Comparison of ENCODE assay signal across 1 cellular context in the genomic region with DNA sequence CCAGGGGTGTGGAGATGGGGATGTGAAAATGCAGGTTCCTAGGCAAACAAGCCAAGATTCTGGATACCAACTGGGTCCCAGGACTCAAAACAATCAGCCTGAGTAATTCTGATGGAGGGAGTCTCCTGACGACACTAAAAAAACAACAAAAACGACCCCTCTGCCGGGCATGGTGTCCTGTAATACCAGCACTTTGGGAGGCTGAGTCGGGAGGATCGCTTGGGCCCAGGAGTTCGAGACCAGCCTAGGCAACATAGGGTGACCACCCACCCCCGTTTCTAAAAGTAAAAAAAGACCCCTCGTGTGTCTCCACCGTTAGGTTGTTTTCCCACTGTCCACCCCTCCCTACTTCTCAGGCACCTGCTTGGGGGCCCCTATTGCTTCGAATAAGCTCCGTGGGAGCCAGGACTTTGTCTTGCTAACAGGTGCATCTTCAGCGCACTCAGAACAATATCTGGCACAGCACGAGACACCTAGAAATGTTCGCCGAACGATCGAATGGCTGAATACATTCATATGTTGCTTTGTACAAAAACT.
TF ChIP-seq lines count a peak whose summit lies in the region.

No MANE protein-coding gene starts in this region.

TF ChIP-seq in HepG2, 621 proteins besides CTCF, POLR2A, EP300 and RAD21 (continued from another document and continues in another):
- TF ChIP-seq, protein P1, sequence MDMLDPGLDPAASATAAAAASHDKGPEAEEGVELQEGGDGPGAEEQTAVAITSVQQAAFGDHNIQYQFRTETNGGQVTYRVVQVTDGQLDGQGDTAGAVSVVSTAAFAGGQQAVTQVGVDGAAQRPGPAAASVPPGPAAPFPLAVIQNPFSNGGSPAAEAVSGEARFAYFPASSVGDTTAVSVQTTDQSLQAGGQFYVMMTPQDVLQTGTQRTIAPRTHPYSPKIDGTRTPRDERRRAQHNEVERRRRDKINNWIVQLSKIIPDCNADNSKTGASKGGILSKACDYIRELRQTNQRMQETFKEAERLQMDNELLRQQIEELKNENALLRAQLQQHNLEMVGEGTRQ (IDR thresholded peaks at IDR 0.05; ENCODE audit: low read depth, low read length), result no peak
- TF ChIP-seq, protein P1 (CRISPR knock-in tag; IDR thresholded peaks at IDR 0.05; ENCODE audit: borderline replicate concordance), result no peak
- no peak for TF ChIP-seq CBFB (CRISPR knock-in tag; IDR thresholded peaks at IDR 0.05)
- TF ChIP-seq MIXL1 (CRISPR knock-in tag; IDR thresholded peaks at IDR 0.05), result no peak
- no peak for TF ChIP-seq TEAD3 (CRISPR knock-in tag; optimal IDR thresholded peaks at IDR 0.05; ENCODE audit: borderline replicate concordance)
- TF ChIP-seq ZFP37 (CRISPR knock-in tag; IDR thresholded peaks at IDR 0.05; ENCODE audit: borderline replicate concordance), result no peak
- no peak for TF ChIP-seq NFKB2 (CRISPR knock-in tag; IDR thresholded peaks at IDR 0.05; ENCODE audit: borderline replicate concordance)
- TF ChIP-seq, protein P2, sequence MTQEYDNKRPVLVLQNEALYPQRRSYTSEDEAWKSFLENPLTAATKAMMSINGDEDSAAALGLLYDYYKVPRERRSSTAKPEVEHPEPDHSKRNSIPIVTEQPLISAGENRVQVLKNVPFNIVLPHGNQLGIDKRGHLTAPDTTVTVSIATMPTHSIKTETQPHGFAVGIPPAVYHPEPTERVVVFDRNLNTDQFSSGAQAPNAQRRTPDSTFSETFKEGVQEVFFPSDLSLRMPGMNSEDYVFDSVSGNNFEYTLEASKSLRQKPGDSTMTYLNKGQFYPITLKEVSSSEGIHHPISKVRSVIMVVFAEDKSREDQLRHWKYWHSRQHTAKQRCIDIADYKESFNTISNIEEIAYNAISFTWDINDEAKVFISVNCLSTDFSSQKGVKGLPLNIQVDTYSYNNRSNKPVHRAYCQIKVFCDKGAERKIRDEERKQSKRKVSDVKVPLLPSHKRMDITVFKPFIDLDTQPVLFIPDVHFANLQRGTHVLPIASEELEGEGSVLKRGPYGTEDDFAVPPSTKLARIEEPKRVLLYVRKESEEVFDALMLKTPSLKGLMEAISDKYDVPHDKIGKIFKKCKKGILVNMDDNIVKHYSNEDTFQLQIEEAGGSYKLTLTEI (CRISPR knock-in tag; conservative IDR thresholded peaks at IDR 0.05), result no peak
- no peak for TF ChIP-seq SETDB1 (CRISPR knock-in tag; IDR thresholded peaks at IDR 0.05; ENCODE audit: borderline replicate concordance)
- 0 out of 2 replicates have a peak, but pooled peaks have one; percentile 13 for TF ChIP-seq ZNF605 (CRISPR knock-in tag; IDR thresholded peaks at IDR 0.05)
- no peak for TF ChIP-seq ZNF234 (CRISPR knock-in tag; conservative IDR thresholded peaks at IDR 0.05)
- TF ChIP-seq, protein P3, sequence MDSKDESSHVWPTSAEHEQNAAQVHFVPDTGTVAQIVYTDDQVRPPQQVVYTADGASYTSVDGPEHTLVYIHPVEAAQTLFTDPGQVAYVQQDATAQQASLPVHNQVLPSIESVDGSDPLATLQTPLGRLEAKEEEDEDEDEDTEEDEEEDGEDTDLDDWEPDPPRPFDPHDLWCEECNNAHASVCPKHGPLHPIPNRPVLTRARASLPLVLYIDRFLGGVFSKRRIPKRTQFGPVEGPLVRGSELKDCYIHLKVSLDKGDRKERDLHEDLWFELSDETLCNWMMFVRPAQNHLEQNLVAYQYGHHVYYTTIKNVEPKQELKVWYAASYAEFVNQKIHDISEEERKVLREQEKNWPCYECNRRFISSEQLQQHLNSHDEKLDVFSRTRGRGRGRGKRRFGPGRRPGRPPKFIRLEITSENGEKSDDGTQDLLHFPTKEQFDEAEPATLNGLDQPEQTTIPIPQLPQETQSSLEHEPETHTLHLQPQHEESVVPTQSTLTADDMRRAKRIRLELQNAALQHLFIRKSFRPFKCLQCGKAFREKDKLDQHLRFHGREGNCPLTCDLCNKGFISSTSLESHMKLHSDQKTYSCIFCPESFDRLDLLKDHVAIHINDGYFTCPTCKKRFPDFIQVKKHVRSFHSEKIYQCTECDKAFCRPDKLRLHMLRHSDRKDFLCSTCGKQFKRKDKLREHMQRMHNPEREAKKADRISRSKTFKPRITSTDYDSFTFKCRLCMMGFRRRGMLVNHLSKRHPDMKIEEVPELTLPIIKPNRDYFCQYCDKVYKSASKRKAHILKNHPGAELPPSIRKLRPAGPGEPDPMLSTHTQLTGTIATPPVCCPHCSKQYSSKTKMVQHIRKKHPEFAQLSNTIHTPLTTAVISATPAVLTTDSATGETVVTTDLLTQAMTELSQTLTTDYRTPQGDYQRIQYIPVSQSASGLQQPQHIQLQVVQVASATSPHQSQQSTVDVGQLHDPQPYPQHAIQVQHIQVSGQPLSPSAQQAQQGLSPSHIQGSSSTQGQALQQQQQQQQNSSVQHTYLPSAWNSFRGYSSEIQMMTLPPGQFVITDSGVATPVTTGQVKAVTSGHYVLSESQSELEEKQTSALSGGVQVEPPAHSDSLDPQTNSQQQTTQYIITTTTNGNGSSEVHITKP (CRISPR knock-in tag; IDR thresholded peaks at IDR 0.05; ENCODE audit: low read depth), result 0 out of 2 replicates have a peak, but pooled peaks have one; percentile 16
- no peak for TF ChIP-seq DNMT3B (CRISPR knock-in tag; conservative IDR thresholded peaks at IDR 0.05)
- TF ChIP-seq MAFG (CRISPR knock-in tag; IDR thresholded peaks at IDR 0.05), result no peak
- TF ChIP-seq ZMYM2 (CRISPR knock-in tag; IDR thresholded peaks at IDR 0.05), result peak; percentile 61; the same call in 1 of the 2 replicates
- TF ChIP-seq HOMEZ (CRISPR knock-in tag; IDR thresholded peaks at IDR 0.05; ENCODE audit: low read depth), result no peak
- TF ChIP-seq THAP11 (CRISPR knock-in tag; IDR thresholded peaks at IDR 0.05), result no peak
- 0 out of 2 replicates have a peak, but pooled peaks have one; percentile 20 for TF ChIP-seq ZSCAN29 (CRISPR knock-in tag; conservative IDR thresholded peaks at IDR 0.05)
- TF ChIP-seq ZBTB40 (IDR thresholded peaks at IDR 0.05), result no peak
- TF ChIP-seq ZBTB40 (CRISPR knock-in tag; IDR thresholded peaks at IDR 0.05), result no peak
- TF ChIP-seq, protein P4, sequence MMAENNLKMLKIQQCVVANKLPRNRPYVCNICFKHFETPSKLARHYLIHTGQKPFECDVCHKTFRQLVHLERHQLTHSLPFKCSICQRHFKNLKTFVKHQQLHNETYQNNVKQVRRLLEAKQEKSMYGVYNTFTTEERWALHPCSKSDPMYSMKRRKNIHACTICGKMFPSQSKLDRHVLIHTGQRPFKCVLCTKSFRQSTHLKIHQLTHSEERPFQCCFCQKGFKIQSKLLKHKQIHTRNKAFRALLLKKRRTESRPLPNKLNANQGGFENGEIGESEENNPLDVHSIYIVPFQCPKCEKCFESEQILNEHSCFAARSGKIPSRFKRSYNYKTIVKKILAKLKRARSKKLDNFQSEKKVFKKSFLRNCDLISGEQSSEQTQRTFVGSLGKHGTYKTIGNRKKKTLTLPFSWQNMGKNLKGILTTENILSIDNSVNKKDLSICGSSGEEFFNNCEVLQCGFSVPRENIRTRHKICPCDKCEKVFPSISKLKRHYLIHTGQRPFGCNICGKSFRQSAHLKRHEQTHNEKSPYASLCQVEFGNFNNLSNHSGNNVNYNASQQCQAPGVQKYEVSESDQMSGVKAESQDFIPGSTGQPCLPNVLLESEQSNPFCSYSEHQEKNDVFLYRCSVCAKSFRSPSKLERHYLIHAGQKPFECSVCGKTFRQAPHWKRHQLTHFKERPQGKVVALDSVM (CRISPR knock-in tag; IDR thresholded peaks at IDR 0.05), result peak; percentile 88
- no peak for TF ChIP-seq ZNF572 (CRISPR knock-in tag; IDR thresholded peaks at IDR 0.05)
- no peak for TF ChIP-seq SIX4 (CRISPR knock-in tag; IDR thresholded peaks at IDR 0.05)
- TF ChIP-seq, protein P5, sequence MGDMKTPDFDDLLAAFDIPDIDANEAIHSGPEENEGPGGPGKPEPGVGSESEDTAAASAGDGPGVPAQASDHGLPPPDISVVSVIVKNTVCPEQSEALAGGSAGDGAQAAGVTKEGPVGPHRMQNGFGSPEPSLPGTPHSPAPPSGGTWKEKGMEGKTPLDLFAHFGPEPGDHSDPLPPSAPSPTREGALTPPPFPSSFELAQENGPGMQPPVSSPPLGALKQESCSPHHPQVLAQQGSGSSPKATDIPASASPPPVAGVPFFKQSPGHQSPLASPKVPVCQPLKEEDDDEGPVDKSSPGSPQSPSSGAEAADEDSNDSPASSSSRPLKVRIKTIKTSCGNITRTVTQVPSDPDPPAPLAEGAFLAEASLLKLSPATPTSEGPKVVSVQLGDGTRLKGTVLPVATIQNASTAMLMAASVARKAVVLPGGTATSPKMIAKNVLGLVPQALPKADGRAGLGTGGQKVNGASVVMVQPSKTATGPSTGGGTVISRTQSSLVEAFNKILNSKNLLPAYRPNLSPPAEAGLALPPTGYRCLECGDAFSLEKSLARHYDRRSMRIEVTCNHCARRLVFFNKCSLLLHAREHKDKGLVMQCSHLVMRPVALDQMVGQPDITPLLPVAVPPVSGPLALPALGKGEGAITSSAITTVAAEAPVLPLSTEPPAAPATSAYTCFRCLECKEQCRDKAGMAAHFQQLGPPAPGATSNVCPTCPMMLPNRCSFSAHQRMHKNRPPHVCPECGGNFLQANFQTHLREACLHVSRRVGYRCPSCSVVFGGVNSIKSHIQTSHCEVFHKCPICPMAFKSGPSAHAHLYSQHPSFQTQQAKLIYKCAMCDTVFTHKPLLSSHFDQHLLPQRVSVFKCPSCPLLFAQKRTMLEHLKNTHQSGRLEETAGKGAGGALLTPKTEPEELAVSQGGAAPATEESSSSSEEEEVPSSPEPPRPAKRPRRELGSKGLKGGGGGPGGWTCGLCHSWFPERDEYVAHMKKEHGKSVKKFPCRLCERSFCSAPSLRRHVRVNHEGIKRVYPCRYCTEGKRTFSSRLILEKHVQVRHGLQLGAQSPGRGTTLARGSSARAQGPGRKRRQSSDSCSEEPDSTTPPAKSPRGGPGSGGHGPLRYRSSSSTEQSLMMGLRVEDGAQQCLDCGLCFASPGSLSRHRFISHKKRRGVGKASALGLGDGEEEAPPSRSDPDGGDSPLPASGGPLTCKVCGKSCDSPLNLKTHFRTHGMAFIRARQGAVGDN (CRISPR knock-in tag; IDR thresholded peaks at IDR 0.05), result no peak
